Comparison of ENCODE assay signal across 13 cellular contexts in the genomic region with DNA sequence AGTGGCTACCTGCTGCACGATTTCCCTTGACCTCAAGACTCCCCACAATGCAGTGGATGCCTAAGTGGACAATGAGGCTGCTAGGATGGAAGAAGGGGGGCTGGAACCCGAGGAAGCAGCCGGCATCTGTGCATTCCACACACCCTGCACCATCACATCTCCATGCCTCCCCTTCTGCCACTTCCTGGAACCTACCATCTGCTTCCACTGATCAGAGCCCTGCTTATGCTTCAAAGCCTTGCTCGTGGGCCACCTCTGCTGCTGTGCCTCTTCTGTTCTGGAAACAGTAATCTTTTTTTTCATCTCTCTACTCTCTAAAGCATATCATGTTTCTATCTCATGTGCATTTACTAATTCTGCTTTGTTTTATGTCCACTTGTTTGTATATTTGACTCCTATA.
A peak's percentile ranks its signal among the peaks of the same experiment; 100 is the strongest.
DNase-seq lines count a peak whose midpoint lies in the region; ATAC-seq and FAIRE-seq lines count a peak whose summit lies in the region.
"Had no signal": no experiment of that assay in that cellular context is flagged by ENCODE, and none has a peak within 500 bp of the region (broad histone marks: within the 10 kb centered on the region; RNA-seq: fewer than 3 reads in every experiment).

No MANE protein-coding gene starts in this region.

- WGBS in ectodermal cell, 2 experiments: 64 to 79% methylated on average over 4 of the region's 4 CpGs

- no peaks in the 10 kb centered on the region for H3K27me3 ChIP-seq in CD4-positive, CD25-positive, alpha-beta regulatory T cell (ENCODE audit: control insufficient read depth, insufficient read depth, low read length)
- H3K27me3 ChIP-seq in ectodermal cell (ENCODE audit: control insufficient read depth, insufficient read depth, low read length, poor library complexity, severe bottlenecking): no peaks in the 10 kb centered on the region
- H3K27me3 ChIP-seq: Peyer's patch, thyroid gland had no signal

- H3K36me3 Mint-ChIP-seq in CD4-positive, CD25-positive, alpha-beta regulatory T cell: peaks cover 4% of the 10 kb centered on the region

- H3K9me3 Mint-ChIP-seq in CD4-positive, CD25-positive, alpha-beta regulatory T cell: peaks cover 0 to 2% (median 0%) of the 10 kb centered on the region in 7 donors

- peak overlapping the region in 2 of 3 donors; percentile 2 to 6 for H3K27ac Mint-ChIP-seq in CD4-positive, CD25-positive, alpha-beta regulatory T cell

- peaks cover 33% of the 10 kb centered on the region for H3K4me1 ChIP-seq in CD4-positive, CD25-positive, alpha-beta regulatory T cell (ENCODE audit: control insufficient read depth, insufficient read depth, low read length, poor library complexity, severe bottlenecking)
- H3K4me1 ChIP-seq in ectodermal cell (ENCODE audit: control insufficient read depth, insufficient read depth, low read length): peaks cover 28% of the 10 kb centered on the region

- H3K9me3 ChIP-seq in CD4-positive, CD25-positive, alpha-beta regulatory T cell (ENCODE audit: control insufficient read depth in 2 of 2, low read length in 2 of 2): no peaks in the 10 kb centered on the region
- H3K9me3 ChIP-seq in ectodermal cell (ENCODE audit: control insufficient read depth, low read length): no peaks in the 10 kb centered on the region
- H3K9me3 ChIP-seq: Peyer's patch, thyroid gland had no signal

- no peak overlapping the region for H3K27ac ChIP-seq in CD4-positive, CD25-positive, alpha-beta regulatory T cell (ENCODE audit: insufficient read depth, low read length, poor library complexity, severe bottlenecking)
- H3K27ac ChIP-seq in ectodermal cell (ENCODE audit: insufficient read depth, low read depth, low read length, poor library complexity, severe bottlenecking): peak overlapping the region; percentile 9
- H3K27ac ChIP-seq: Peyer's patch, thyroid gland had no signal

- no peaks in the 10 kb centered on the region for H3K27me3 Mint-ChIP-seq in CD4-positive, CD25-positive, alpha-beta regulatory T cell

- no peaks in the 10 kb centered on the region for H3K36me3 ChIP-seq in CD4-positive, CD25-positive, alpha-beta regulatory T cell (ENCODE audit: control insufficient read depth, insufficient read depth, low read length)
- no peaks in the 10 kb centered on the region for H3K36me3 ChIP-seq in ectodermal cell (ENCODE audit: control insufficient read depth, insufficient read depth, low read length)
- H3K36me3 ChIP-seq: Peyer's patch, thyroid gland had no signal

- no peak for ATAC-seq in CD4-positive, CD25-positive, alpha-beta regulatory T cell (ENCODE audit: low read depth in 2 of 2)
- no peak for ATAC-seq in HG02678 (IDR thresholded peaks at IDR 0.05; ENCODE audit: unreplicated experiment)

- H3K4me3 ChIP-seq in CD4-positive, CD25-positive, alpha-beta regulatory T cell (ENCODE audit: low read depth, low read length): no peak overlapping the region
- no peak overlapping the region for H3K4me3 ChIP-seq in ectodermal cell (ENCODE audit: insufficient read depth, low read depth, low read length)
- H3K4me3 ChIP-seq: Peyer's patch, thyroid gland had no signal

- H3K4me3 Mint-ChIP-seq in CD4-positive, CD25-positive, alpha-beta regulatory T cell: no peak overlapping the region
- H3K4me3 Mint-ChIP-seq: naive B cell had no signal

- peak in 1 of 3 donors; percentile 68 for DNase-seq in CD4-positive, CD25-positive, alpha-beta regulatory T cell
- DNase-seq in GDM1 (lab: John Stamatoyannopoulos, UW) (peak; percentile 2), NCI-H69 (lab: John Stamatoyannopoulos, UW) (peak; percentile 76), HTR-8/SVneo (ENCODE audit: insufficient read length, low spot score) (no peak), GOT3 (lab: John Stamatoyannopoulos, UW) (no peak)
- DNase-seq: activated effector memory CD4-positive, alpha-beta T cell treated with anti-CD3 and anti-CD28 coated beads, Interleukin-2, amount 50 U/mL, for 16 hours; naive B cell; NCI-H1048; Peyer's patch; stimulated activated CD4-positive, alpha-beta T cell treated with anti-CD3 and anti-CD28 coated beads, Interleukin-15, amount 100 ng/mL, for 24 hours; thyroid gland had no signal

- peaks cover 25 to 63% (median 42%) of the 10 kb centered on the region in 4 donors for H3K4me1 Mint-ChIP-seq in CD4-positive, CD25-positive, alpha-beta regulatory T cell

- no peak for FAIRE-seq in HTR-8/SVneo (lab: Jason Lieb, UNC)

Comparison
In these comparisons a context has a peak if more than half of its experiments do, and no peak if none do; other contexts are left out.
1. DNase-seq: peak in GDM1 (single experiment) and NCI-H69 (single experiment); none in HTR-8/SVneo (single experiment) and GOT3 (single experiment).